17 cellular contexts compared by ENCODE assay signal in the genomic region with DNA sequence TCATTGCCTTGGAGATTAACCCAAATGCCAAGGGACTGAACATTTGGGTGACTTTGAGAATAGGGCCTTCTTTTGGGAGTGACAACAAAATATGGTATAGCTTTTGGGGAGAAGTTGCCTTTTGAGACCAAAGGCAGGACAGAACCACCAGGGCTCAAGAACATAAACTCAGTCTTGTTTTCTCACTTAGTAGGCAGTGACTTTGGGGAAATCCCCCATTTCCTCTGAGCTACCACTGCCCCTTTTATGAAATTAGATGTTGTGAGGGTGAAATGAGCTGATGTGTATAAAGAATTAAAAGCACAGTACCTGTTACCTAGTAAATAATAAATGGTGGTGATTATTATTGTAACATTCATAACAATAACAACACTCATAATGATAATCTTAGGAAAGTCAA. TPM values are rescaled to one million over a fixed set of nuclear protein-coding genes. Genes with fewer than 3 reads are reported as not detected.
A peak's percentile ranks its signal among the peaks of the same experiment; 100 is the strongest.
DNase-seq lines count a peak whose midpoint lies in the region; ATAC-seq lines count a peak whose summit lies in the region.
"Had no signal": no experiment of that assay in that cellular context is flagged by ENCODE, and none has a peak within 500 bp of the region (broad histone marks: within the 10 kb centered on the region; RNA-seq: fewer than 3 reads in every experiment).

No MANE protein-coding gene starts in this region.

- H3K18ac ChIP-seq in neuronal stem cell (ENCODE audit: low read length): no peak overlapping the region

- peaks cover 9% of the 10 kb centered on the region for H3K36me3 Mint-ChIP-seq in activated T-cell treated with anti-CD3 and anti-CD28 coated beads, Interleukin-2, amount 50 U/mL, for 4 hours (ENCODE audit: insufficient read depth)

- no peak overlapping the region for H3K4me3 Mint-ChIP-seq in activated T-cell treated with anti-CD3 and anti-CD28 coated beads, Interleukin-2, amount 50 U/mL, for 4 hours
- H3K4me3 Mint-ChIP-seq: HFFc6 had no signal

- H3K14ac ChIP-seq in neuronal stem cell (ENCODE audit: low read length): no peak overlapping the region

- peaks cover 0 to 6% of the 10 kb centered on the region in 2 donors for H3K4me1 ChIP-seq in neuronal stem cell (ENCODE audit: control insufficient read depth in 2 of 2, insufficient read depth in 1 of 2, low read depth in 1 of 2, low read length in 2 of 2)
- H3K4me1 ChIP-seq: prostate gland had no signal

- no peaks in the 10 kb centered on the region for H3K36me3 ChIP-seq in neuronal stem cell (replicated peaks in 1 of 2; ENCODE audit: control insufficient read depth in 2 of 2, insufficient read depth in 2 of 2, low read length in 2 of 2)
- H3K36me3 ChIP-seq: prostate gland had no signal

- H2BK12ac ChIP-seq in neuronal stem cell (ENCODE audit: low read length): no peak overlapping the region

- no peak for DNase-seq in activated T-cell treated with anti-CD3 and anti-CD28 coated beads, Interleukin-2, amount 50 U/mL, for 4 hours
- DNase-seq in activated T-cell treated with anti-CD3 and anti-CD28 coated beads for 4 hours (no peak), AML-193 (lab: John Stamatoyannopoulos, UW) (no peak), neuronal stem cell (ENCODE audit: low spot score) (no peak), HUDEP-2 (lab: John Stamatoyannopoulos, UW; ENCODE audit: unreplicated experiment in 76 of 76) (no peak)
- no peak for DNase-seq in stimulated activated naive CD8-positive, alpha-beta T cell treated with anti-CD3 and anti-CD28 coated beads, Interleukin-15, Interleukin-2, amounts not matched to agents 100 U/mL and 50 U/mL, for 24 hours
- DNase-seq: ACHN; activated CD8-positive, alpha-beta memory T cell treated with anti-CD3 and anti-CD28 coated beads, Interleukin-2, amount 50 U/mL, for 48 hours; DMS79 treated with DMSO at 0.1 percent for 48 hours; glutamatergic neuron; HFFc6; left lung; PC-3; stimulated activated CD4-positive, alpha-beta T cell treated with anti-CD3 and anti-CD28 coated beads, Interleukin-4, amount 100 ng/mL, for 24 hours had no signal

- H2BK15ac ChIP-seq in neuronal stem cell (ENCODE audit: low read length): no peak overlapping the region

- H3K23ac ChIP-seq in neuronal stem cell (ENCODE audit: low read depth, low read length, poor library complexity): no peak overlapping the region

- no peak overlapping the region for H2AFZ ChIP-seq in neuronal stem cell (ENCODE audit: low read length)

- H3K4me2 ChIP-seq in neuronal stem cell (ENCODE audit: insufficient read depth, low read length, poor library complexity, severe bottlenecking): no peak overlapping the region

- H3K9me3 Mint-ChIP-seq in activated T-cell treated with anti-CD3 and anti-CD28 coated beads, Interleukin-2, amount 50 U/mL, for 4 hours: no peaks in the 10 kb centered on the region
- H3K9me3 Mint-ChIP-seq: HFFc6 had no signal

- no peak overlapping the region for H3K9ac ChIP-seq in neuronal stem cell (ENCODE audit: low read depth, low read length, poor library complexity)

- no peak overlapping the region for H3K4me3 ChIP-seq in neuronal stem cell (ENCODE audit: low read length in 2 of 2)
- H3K4me3 ChIP-seq: left lung, prostate gland had no signal

- no peaks in the 10 kb centered on the region for H3K27me3 ChIP-seq in neuronal stem cell (ENCODE audit: control insufficient read depth in 3 of 3, insufficient read depth in 3 of 3, low read depth in 1 of 3, low read length in 3 of 3)
- H3K27me3 ChIP-seq: left lung had no signal

- H3K79me1 ChIP-seq in neuronal stem cell (ENCODE audit: low read depth, low read length): no peaks in the 10 kb centered on the region

- H2BK120ac ChIP-seq in neuronal stem cell (ENCODE audit: low read depth, low read length): no peak overlapping the region

- H4K8ac ChIP-seq in neuronal stem cell (ENCODE audit: low read depth, low read length): no peak overlapping the region

- H2BK5ac ChIP-seq in neuronal stem cell (ENCODE audit: low read length): no peak overlapping the region

- peak; percentile 60 to 72 for ATAC-seq in activated T-cell treated with anti-CD3 and anti-CD28 coated beads, Interleukin-2, amount 50 U/mL, for 4 hours
- peak; percentile 43 for ATAC-seq in HG02588 (IDR thresholded peaks at IDR 0.05; ENCODE audit: unreplicated experiment)
- ATAC-seq in HG03442 (IDR thresholded peaks at IDR 0.05; ENCODE audit: unreplicated experiment): peak; percentile 40
- ATAC-seq in stimulated activated naive CD8-positive, alpha-beta T cell treated with anti-CD3 and anti-CD28 coated beads, Interleukin-15, Interleukin-2, amounts not matched to agents 100 U/mL and 50 U/mL, for 24 hours: peak; percentile 69
- ATAC-seq: left lung, PC-3 had no signal

- H3K9me3 ChIP-seq in neuronal stem cell (replicated peaks in 1 of 2; ENCODE audit: control insufficient read depth in 2 of 2, insufficient read depth in 1 of 2, low read depth in 1 of 2, low read length in 2 of 2): no peaks in the 10 kb centered on the region
- H3K9me3 ChIP-seq: left lung, prostate gland had no signal

- no peaks in the 10 kb centered on the region for H3K27me3 Mint-ChIP-seq in activated T-cell treated with anti-CD3 and anti-CD28 coated beads, Interleukin-2, amount 50 U/mL, for 4 hours (ENCODE audit: low read depth)

- H4K91ac ChIP-seq in neuronal stem cell (ENCODE audit: low read depth, low read length, poor library complexity): no peak overlapping the region

- no peak overlapping the region for H2AK5ac ChIP-seq in neuronal stem cell (ENCODE audit: low read depth, low read length)

- H3K27ac ChIP-seq in neuronal stem cell (replicated peaks; ENCODE audit: low read length): no peak overlapping the region
- H3K27ac ChIP-seq: prostate gland had no signal

- H3K4me1 Mint-ChIP-seq in activated T-cell treated with anti-CD3 and anti-CD28 coated beads, Interleukin-2, amount 50 U/mL, for 4 hours (ENCODE audit: low read depth): peaks cover 41% of the 10 kb centered on the region

- no peak overlapping the region for H3K4ac ChIP-seq in neuronal stem cell (ENCODE audit: low read length)

RNA-seq across cellular contexts. Expression of gene GPD2, which starts 36.5 kb away (rescaled TPM):
- total RNA-seq in activated T-cell treated with anti-CD3 and anti-CD28 coated beads, Interleukin-2, amount 50 U/mL, for 4 hours: 10 to 100 TPM; 20.7 to 21.1 (median 21.0) TPM
- polyA plus RNA-seq in neuronal stem cell (2013, experiment 1 of 2): 24.9 TPM
- polyA plus RNA-seq in neuronal stem cell (2013, experiment 2 of 2): 27.8 TPM
